In the genomic region with DNA sequence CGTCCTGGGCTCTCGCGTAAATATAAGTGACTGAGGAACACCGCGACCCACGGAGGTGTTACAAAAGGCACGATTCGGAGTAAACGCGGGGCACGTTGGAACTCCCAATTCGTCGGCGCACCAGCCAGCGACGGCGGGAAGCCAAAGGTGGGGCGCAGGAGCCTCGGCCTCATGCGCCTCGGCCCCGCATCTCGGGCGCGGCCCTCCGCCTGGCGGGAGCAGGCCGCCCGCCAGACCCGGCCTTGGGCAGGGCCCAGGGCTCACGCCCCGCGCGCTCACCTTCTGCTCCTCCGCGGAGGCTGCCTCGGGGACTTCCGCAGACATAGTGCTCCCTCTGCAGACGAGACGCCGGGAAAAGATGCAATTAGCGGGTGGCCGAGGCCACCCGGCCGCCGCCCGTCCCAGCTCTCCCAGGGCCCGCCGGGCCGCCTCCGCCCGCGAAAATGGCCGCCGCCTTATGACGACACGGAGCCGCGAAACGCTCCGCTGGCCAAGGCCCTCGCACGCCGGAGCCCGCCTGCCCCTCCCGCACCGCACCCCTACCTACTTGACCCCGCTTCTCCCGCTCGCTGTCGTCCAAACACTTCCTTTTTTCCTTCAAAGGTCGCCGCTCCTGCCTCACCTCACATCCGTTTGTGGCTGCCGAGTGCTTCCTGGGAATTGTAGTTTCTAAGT, we compare ENCODE assay signal across 1 cellular context.
TF ChIP-seq lines count a peak whose summit lies in the region.

ARPP19 (minus strand) TSS at position 462 of the 675 bp plus-strand sequence; CDS start at position 324, 138 bp downstream.

TF ChIP-seq in HepG2, 621 proteins besides CTCF, POLR2A, EP300 and RAD21 (continued from another document and continues in another):
- TF ChIP-seq TFE3 (CRISPR knock-in tag; IDR thresholded peaks at IDR 0.05) (peak; percentile 66; the same call in 1 of the 2 replicates), RBAK (CRISPR knock-in tag; IDR thresholded peaks at IDR 0.05) (no peak), HNRNPUL1 (IDR thresholded peaks at IDR 0.05; ENCODE audit: low read depth, low read length) (no peak), HOXA7 (CRISPR knock-in tag; IDR thresholded peaks at IDR 0.05) (no peak), ZNF234 (CRISPR knock-in tag; conservative IDR thresholded peaks at IDR 0.05) (no peak), ZNF232 (CRISPR knock-in tag; IDR thresholded peaks at IDR 0.05; ENCODE audit: borderline replicate concordance) (peak; percentile 93; the same call in 1 of the 2 replicates), FOXA3 (CRISPR knock-in tag; IDR thresholded peaks at IDR 0.05) (peak; percentile 64), ISX (CRISPR knock-in tag; conservative IDR thresholded peaks at IDR 0.05) (0 out of 2 replicates have a peak, but pooled peaks have one; percentile 75), ZNF772 (CRISPR knock-in tag; IDR thresholded peaks at IDR 0.05) (peak; percentile 92), ZNF530 (CRISPR knock-in tag; IDR thresholded peaks at IDR 0.05; ENCODE audit: low read depth) (peak; percentile 70; the same call in 1 of the 2 replicates), DMTF1 (CRISPR knock-in tag; IDR thresholded peaks at IDR 0.05) (no peak), ATF2 (CRISPR knock-in tag; IDR thresholded peaks at IDR 0.05) (peak; percentile 85), ZBTB42 (CRISPR knock-in tag; IDR thresholded peaks at IDR 0.05) (no peak), ZNF550 (CRISPR knock-in tag; IDR thresholded peaks at IDR 0.05; ENCODE audit: borderline replicate concordance) (no peak), ZNF44 (CRISPR knock-in tag; IDR thresholded peaks at IDR 0.05) (no peak), SNAI1 (CRISPR knock-in tag; IDR thresholded peaks at IDR 0.05; ENCODE audit: borderline replicate concordance) (no peak), ZNF326 (CRISPR knock-in tag; IDR thresholded peaks at IDR 0.05; ENCODE audit: borderline replicate concordance) (no peak), BCLAF1 (IDR thresholded peaks at IDR 0.05) (no peak), MYNN (CRISPR knock-in tag; IDR thresholded peaks at IDR 0.05; ENCODE audit: low read depth) (peak; percentile 32; the same call in 1 of the 2 replicates), ZNF670 (CRISPR knock-in tag; IDR thresholded peaks at IDR 0.05; ENCODE audit: borderline replicate concordance) (peak; percentile 52; the same call in 1 of the 2 replicates), CC2D1A (CRISPR knock-in tag; IDR thresholded peaks at IDR 0.05) (no peak), ZNF10 (CRISPR knock-in tag; IDR thresholded peaks at IDR 0.05; ENCODE audit: borderline replicate concordance, low read depth) (no peak), ZKSCAN8 (CRISPR knock-in tag; IDR thresholded peaks at IDR 0.05; ENCODE audit: borderline replicate concordance) (0 out of 2 replicates have a peak, but pooled peaks have one; percentile 67), SRY (CRISPR knock-in tag; IDR thresholded peaks at IDR 0.05) (no peak), SNRNP70 (IDR thresholded peaks at IDR 0.05; ENCODE audit: low read depth, low read length) (no peak), ZKSCAN5 (CRISPR knock-in tag; IDR thresholded peaks at IDR 0.05) (no peak), FLYWCH1 (CRISPR knock-in tag; IDR thresholded peaks at IDR 0.05) (no peak), BCL6 (CRISPR knock-in tag; IDR thresholded peaks at IDR 0.05) (0 out of 2 replicates have a peak, but pooled peaks have one; percentile 13), ZNF567 (CRISPR knock-in tag; IDR thresholded peaks at IDR 0.05; ENCODE audit: borderline replicate concordance) (no peak; the same call in 1 of the 2 replicates), ZNF644 (CRISPR knock-in tag; IDR thresholded peaks at IDR 0.05; ENCODE audit: low read depth) (no peak), TARDBP (CRISPR knock-in tag; IDR thresholded peaks at IDR 0.05) (peak; percentile 96), ZFAT (CRISPR knock-in tag; conservative IDR thresholded peaks at IDR 0.05) (peak; percentile 44; the same call in 1 of the 2 replicates), ZFP36L2 (CRISPR knock-in tag; IDR thresholded peaks at IDR 0.05) (no peak), KAT7 (CRISPR knock-in tag; IDR thresholded peaks at IDR 0.05; ENCODE audit: borderline replicate concordance) (peak; percentile 95; the same call in 1 of the 2 replicates), GZF1 (CRISPR knock-in tag; IDR thresholded peaks at IDR 0.05) (no peak), NPAS2 (CRISPR knock-in tag; IDR thresholded peaks at IDR 0.05; ENCODE audit: borderline replicate concordance) (0 out of 2 replicates have a peak, but pooled peaks have one; percentile 51), STAG1 (CRISPR knock-in tag; IDR thresholded peaks at IDR 0.05) (no peak; the same call in 1 of the 2 replicates), NAIF1 (CRISPR knock-in tag; IDR thresholded peaks at IDR 0.05; ENCODE audit: borderline replicate concordance) (no peak), ATRX (CRISPR knock-in tag; IDR thresholded peaks at IDR 0.05; ENCODE audit: borderline replicate concordance) (no peak), ADNP (CRISPR knock-in tag; IDR thresholded peaks at IDR 0.05) (0 out of 2 replicates have a peak, but pooled peaks have one; percentile 31), ZNF749 (CRISPR knock-in tag; IDR thresholded peaks at IDR 0.05; ENCODE audit: borderline replicate concordance) (0 out of 2 replicates have a peak, but pooled peaks have one; percentile 61), HNRNPK (IDR thresholded peaks at IDR 0.05; ENCODE audit: low read depth, low read length, poor library complexity, severe bottlenecking) (peak; percentile 89), NCOA5 (CRISPR knock-in tag; IDR thresholded peaks at IDR 0.05) (no peak), ZNF547 (CRISPR knock-in tag; IDR thresholded peaks at IDR 0.05) (peak; percentile 95)
- TF ChIP-seq, protein P1, sequence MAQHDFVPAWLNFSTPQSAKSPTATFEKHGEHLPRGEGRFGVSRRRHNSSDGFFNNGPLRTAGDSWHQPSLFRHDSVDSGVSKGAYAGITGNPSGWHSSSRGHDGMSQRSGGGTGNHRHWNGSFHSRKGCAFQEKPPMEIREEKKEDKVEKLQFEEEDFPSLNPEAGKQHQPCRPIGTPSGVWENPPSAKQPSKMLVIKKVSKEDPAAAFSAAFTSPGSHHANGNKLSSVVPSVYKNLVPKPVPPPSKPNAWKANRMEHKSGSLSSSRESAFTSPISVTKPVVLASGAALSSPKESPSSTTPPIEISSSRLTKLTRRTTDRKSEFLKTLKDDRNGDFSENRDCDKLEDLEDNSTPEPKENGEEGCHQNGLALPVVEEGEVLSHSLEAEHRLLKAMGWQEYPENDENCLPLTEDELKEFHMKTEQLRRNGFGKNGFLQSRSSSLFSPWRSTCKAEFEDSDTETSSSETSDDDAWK (CRISPR knock-in tag; IDR thresholded peaks at IDR 0.05), result no peak
- TF ChIP-seq, protein P2, sequence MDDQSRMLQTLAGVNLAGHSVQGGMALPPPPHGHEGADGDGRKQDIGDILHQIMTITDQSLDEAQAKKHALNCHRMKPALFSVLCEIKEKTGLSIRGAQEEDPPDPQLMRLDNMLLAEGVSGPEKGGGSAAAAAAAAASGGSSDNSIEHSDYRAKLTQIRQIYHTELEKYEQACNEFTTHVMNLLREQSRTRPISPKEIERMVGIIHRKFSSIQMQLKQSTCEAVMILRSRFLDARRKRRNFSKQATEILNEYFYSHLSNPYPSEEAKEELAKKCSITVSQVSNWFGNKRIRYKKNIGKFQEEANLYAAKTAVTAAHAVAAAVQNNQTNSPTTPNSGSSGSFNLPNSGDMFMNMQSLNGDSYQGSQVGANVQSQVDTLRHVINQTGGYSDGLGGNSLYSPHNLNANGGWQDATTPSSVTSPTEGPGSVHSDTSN (CRISPR knock-in tag; IDR thresholded peaks at IDR 0.05; ENCODE audit: borderline replicate concordance), result no peak
- TF ChIP-seq, protein P3, sequence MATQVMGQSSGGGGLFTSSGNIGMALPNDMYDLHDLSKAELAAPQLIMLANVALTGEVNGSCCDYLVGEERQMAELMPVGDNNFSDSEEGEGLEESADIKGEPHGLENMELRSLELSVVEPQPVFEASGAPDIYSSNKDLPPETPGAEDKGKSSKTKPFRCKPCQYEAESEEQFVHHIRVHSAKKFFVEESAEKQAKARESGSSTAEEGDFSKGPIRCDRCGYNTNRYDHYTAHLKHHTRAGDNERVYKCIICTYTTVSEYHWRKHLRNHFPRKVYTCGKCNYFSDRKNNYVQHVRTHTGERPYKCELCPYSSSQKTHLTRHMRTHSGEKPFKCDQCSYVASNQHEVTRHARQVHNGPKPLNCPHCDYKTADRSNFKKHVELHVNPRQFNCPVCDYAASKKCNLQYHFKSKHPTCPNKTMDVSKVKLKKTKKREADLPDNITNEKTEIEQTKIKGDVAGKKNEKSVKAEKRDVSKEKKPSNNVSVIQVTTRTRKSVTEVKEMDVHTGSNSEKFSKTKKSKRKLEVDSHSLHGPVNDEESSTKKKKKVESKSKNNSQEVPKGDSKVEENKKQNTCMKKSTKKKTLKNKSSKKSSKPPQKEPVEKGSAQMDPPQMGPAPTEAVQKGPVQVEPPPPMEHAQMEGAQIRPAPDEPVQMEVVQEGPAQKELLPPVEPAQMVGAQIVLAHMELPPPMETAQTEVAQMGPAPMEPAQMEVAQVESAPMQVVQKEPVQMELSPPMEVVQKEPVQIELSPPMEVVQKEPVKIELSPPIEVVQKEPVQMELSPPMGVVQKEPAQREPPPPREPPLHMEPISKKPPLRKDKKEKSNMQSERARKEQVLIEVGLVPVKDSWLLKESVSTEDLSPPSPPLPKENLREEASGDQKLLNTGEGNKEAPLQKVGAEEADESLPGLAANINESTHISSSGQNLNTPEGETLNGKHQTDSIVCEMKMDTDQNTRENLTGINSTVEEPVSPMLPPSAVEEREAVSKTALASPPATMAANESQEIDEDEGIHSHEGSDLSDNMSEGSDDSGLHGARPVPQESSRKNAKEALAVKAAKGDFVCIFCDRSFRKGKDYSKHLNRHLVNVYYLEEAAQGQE (IDR thresholded peaks at IDR 0.05; ENCODE audit: borderline replicate concordance in 1 of 2, low read depth in 1 of 2, low read length in 2 of 2), result no peak
- TF ChIP-seq, protein P4, sequence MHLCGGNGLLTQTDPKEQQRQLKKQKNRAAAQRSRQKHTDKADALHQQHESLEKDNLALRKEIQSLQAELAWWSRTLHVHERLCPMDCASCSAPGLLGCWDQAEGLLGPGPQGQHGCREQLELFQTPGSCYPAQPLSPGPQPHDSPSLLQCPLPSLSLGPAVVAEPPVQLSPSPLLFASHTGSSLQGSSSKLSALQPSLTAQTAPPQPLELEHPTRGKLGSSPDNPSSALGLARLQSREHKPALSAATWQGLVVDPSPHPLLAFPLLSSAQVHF (CRISPR knock-in tag; IDR thresholded peaks at IDR 0.05), result 0 out of 2 replicates have a peak, but pooled peaks have one; percentile 40
